Comparison of ENCODE assay signal across 14 cellular contexts in genomic region chr10:60594476-60595051, GRCh38.
DNase-seq lines count a peak whose midpoint lies in the region; ATAC-seq, FAIRE-seq and TF ChIP-seq lines count a peak whose summit lies in the region.
"Had no signal": no experiment of that assay in that cellular context is flagged by ENCODE, and none has a peak within 500 bp of the region (broad histone marks: within the 10 kb centered on the region; RNA-seq: fewer than 3 reads in every experiment).

No MANE protein-coding gene starts in this region.

- ATAC-seq in activated CD8-positive, alpha-beta T cell treated with anti-CD3 and anti-CD28 coated beads for 36 hours, result peak; percentile 58
- no peak for ATAC-seq in activated CD8-positive, alpha-beta T cell treated with anti-CD3 and anti-CD28 coated beads, Interleukin-2, amount 10 ng/mL, durations not matched to agents 7 days and 5 days
- ATAC-seq in HG03442 (IDR thresholded peaks at IDR 0.05; ENCODE audit: unreplicated experiment) (peak; percentile 64), GM21515 (IDR thresholded peaks at IDR 0.05; ENCODE audit: unreplicated experiment) (no peak)

- H3K27me3 Mint-ChIP-seq in activated CD8-positive, alpha-beta T cell treated with anti-CD3 and anti-CD28 coated beads for 36 hours, result no peaks in the 10 kb centered on the region
- peaks cover 3% of the 10 kb centered on the region for H3K27me3 Mint-ChIP-seq in activated CD8-positive, alpha-beta T cell treated with anti-CD3 and anti-CD28 coated beads, Interleukin-2, amount 10 ng/mL, durations not matched to agents 7 days and 5 days (ENCODE audit: low read depth)
- no peaks in the 10 kb centered on the region for H3K27me3 Mint-ChIP-seq in neural crest cell (ENCODE audit: low read depth)

- CTCF ChIA-PET in activated CD8-positive, alpha-beta T cell treated with anti-CD3 and anti-CD28 coated beads for 36 hours (lab: Charles Lee), result no interaction called here
- CTCF ChIA-PET in activated CD8-positive, alpha-beta T cell treated with anti-CD3 and anti-CD28 coated beads, Interleukin-2, amount 10 ng/mL, durations not matched to agents 7 days and 5 days (lab: Charles Lee), result no interaction called here

- peaks cover 9% of the 10 kb centered on the region for H3K4me1 Mint-ChIP-seq in activated CD8-positive, alpha-beta T cell treated with anti-CD3 and anti-CD28 coated beads for 36 hours (ENCODE audit: low read depth)
- peaks cover 7% of the 10 kb centered on the region for H3K4me1 Mint-ChIP-seq in activated CD8-positive, alpha-beta T cell treated with anti-CD3 and anti-CD28 coated beads, Interleukin-2, amount 10 ng/mL, durations not matched to agents 7 days and 5 days (ENCODE audit: low read depth)
- H3K4me1 Mint-ChIP-seq in neural crest cell, result peaks cover 6% of the 10 kb centered on the region

- POLR2A ChIA-PET in activated CD8-positive, alpha-beta T cell treated with anti-CD3 and anti-CD28 coated beads for 36 hours (lab: Charles Lee), result no interaction called here
- POLR2A ChIA-PET in activated CD8-positive, alpha-beta T cell treated with anti-CD3 and anti-CD28 coated beads, Interleukin-2, amount 10 ng/mL, durations not matched to agents 7 days and 5 days (lab: Charles Lee), result no interaction called here

- FAIRE-seq in bronchial epithelial cell (lab: Jason Lieb, UNC), result no peak

- no peak for TF ChIP-seq CTCF in activated CD8-positive, alpha-beta T cell treated with anti-CD3 and anti-CD28 coated beads for 36 hours (IDR thresholded peaks at IDR 0.05)
- TF ChIP-seq CTCF in bronchial epithelial cell (IDR thresholded peaks at IDR 0.05; ENCODE audit: insufficient read depth, low read length, severe bottlenecking), result no peak
- peak; percentile 26 for TF ChIP-seq CTCF in neural crest cell (conservative IDR thresholded peaks at IDR 0.05)

- no peak overlapping the region for H3K4me3 Mint-ChIP-seq in activated CD8-positive, alpha-beta T cell treated with anti-CD3 and anti-CD28 coated beads for 36 hours
- H3K4me3 Mint-ChIP-seq in activated CD8-positive, alpha-beta T cell treated with anti-CD3 and anti-CD28 coated beads, Interleukin-2, amount 10 ng/mL, durations not matched to agents 7 days and 5 days, result no peak overlapping the region
- H3K4me3 Mint-ChIP-seq in neural crest cell, result no peak overlapping the region

- H3K36me3 ChIP-seq in bronchial epithelial cell (ENCODE audit: control insufficient read depth, insufficient read depth, low read length), result no peaks in the 10 kb centered on the region
- H3K36me3 ChIP-seq: left ventricle myocardium inferior, stomach had no signal

- intact Hi-C loops in activated CD8-positive, alpha-beta T cell treated with anti-CD3 and anti-CD28 coated beads for 36 hours (cut with micrococcal nuclease), result no loop called here

- H3K36me3 Mint-ChIP-seq in activated CD8-positive, alpha-beta T cell treated with anti-CD3 and anti-CD28 coated beads for 36 hours (ENCODE audit: low read depth), result no peaks in the 10 kb centered on the region
- no peaks in the 10 kb centered on the region for H3K36me3 Mint-ChIP-seq in activated CD8-positive, alpha-beta T cell treated with anti-CD3 and anti-CD28 coated beads, Interleukin-2, amount 10 ng/mL, durations not matched to agents 7 days and 5 days (ENCODE audit: low read depth)
- no peaks in the 10 kb centered on the region for H3K36me3 Mint-ChIP-seq in neural crest cell (ENCODE audit: low read depth)

- no peaks in the 10 kb centered on the region for H3K9me3 Mint-ChIP-seq in activated CD8-positive, alpha-beta T cell treated with anti-CD3 and anti-CD28 coated beads for 36 hours
- H3K9me3 Mint-ChIP-seq in activated CD8-positive, alpha-beta T cell treated with anti-CD3 and anti-CD28 coated beads, Interleukin-2, amount 10 ng/mL, durations not matched to agents 7 days and 5 days (ENCODE audit: insufficient read depth), result no peaks in the 10 kb centered on the region
- H3K9me3 Mint-ChIP-seq in neural crest cell, result no peaks in the 10 kb centered on the region

- H3K27me3 ChIP-seq in bronchial epithelial cell (ENCODE audit: control insufficient read depth, insufficient read depth, low read length), result no peaks in the 10 kb centered on the region
- H3K27me3 ChIP-seq: stomach had no signal

- no peak overlapping the region for H3K4me3 ChIP-seq in bronchial epithelial cell (ENCODE audit: low read depth, low read length)
- H3K4me3 ChIP-seq: left ventricle myocardium inferior, stomach had no signal

- DNase-seq in activated CD8-positive, alpha-beta T cell treated with anti-CD3 and anti-CD28 coated beads for 36 hours, result no peak
- no peak for DNase-seq in activated CD8-positive, alpha-beta T cell treated with anti-CD3 and anti-CD28 coated beads, Interleukin-2, amount 10 ng/mL, durations not matched to agents 7 days and 5 days
- DNase-seq in bronchial epithelial cell (ENCODE audit: low read depth) (peak; percentile 57), neural crest cell (ENCODE audit: low read depth, low spot score) (no peak), anterior cingulate cortex (lab: John Stamatoyannopoulos, UW) (no peak), AML-193 (lab: John Stamatoyannopoulos, UW) (no peak)
- DNase-seq: aorta; GF-D8; left ventricle myocardium inferior; NCI-H1930; stimulated activated CD4-positive, alpha-beta T cell treated with anti-CD3 and anti-CD28 coated beads, Interleukin-2, amount 100 ng/mL, for 24 hours; stomach had no signal

- no peak overlapping the region for H3K27ac Mint-ChIP-seq in activated CD8-positive, alpha-beta T cell treated with anti-CD3 and anti-CD28 coated beads for 36 hours
- H3K27ac Mint-ChIP-seq in activated CD8-positive, alpha-beta T cell treated with anti-CD3 and anti-CD28 coated beads, Interleukin-2, amount 10 ng/mL, durations not matched to agents 7 days and 5 days, result no peak overlapping the region
- no peak overlapping the region for H3K27ac Mint-ChIP-seq in neural crest cell (ENCODE audit: unreplicated experiment)

Comparison
In these comparisons a context has a peak if more than half of its experiments do, and no peak if none do; other contexts are left out.
1. ATAC-seq: peak in activated CD8-positive, alpha-beta T cell treated with anti-CD3 and anti-CD28 coated beads for 36 hours (single experiment) and HG03442 (single experiment); none in activated CD8-positive, alpha-beta T cell treated with anti-CD3 and anti-CD28 coated beads, Interleukin-2, amount 10 ng/mL, durations not matched to agents 7 days and 5 days (single experiment) and GM21515 (single experiment).